8 cellular contexts compared by ENCODE assay signal in the genomic region with DNA sequence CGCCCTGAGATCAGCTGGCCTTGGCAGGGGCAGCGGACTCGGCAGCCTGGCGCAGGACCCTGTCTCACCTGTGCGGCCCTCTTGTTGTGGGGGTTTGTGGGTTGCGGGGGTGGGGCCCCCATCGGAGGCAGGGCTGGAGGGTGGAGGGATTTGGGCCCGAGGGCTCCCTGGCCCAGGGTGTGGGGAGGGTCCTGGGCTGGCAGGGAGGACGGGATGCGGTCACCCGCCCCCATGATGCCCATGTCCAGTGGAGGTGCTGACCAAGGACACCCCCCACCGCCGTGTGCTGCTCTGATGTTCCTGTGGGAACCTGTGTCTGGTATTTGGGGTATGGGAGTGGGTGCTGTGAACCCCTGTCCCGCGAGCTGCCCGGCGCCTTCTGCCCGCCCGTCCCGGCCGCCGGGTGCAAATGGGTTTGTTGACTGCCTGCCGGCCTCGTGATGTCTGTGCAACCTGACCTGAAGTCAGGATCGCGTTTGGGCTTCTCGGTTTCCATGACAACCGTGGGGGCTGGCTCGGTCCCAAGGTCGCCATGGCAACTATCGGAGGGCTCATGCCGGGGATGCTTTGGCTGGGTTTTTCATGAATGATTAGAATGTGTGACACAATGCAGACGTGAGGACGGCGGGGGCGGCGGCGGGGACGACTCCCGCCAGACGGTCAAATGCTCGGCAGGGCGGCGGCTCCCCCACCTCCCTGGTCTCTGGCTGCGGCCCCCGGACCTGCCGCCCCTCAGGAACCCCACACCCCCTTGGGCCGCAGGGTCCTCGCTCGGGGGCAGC. TPM values are rescaled to one million over a fixed set of nuclear protein-coding genes. Genes with fewer than 3 reads are reported as not detected.
DNase-seq lines count a peak whose midpoint lies in the region; ATAC-seq and TF ChIP-seq lines count a peak whose summit lies in the region.

No MANE protein-coding gene starts in this region.

- ATAC-seq in activated CD4-positive, alpha-beta T cell treated with anti-CD3 and anti-CD28 coated beads for 36 hours: no peak
- ATAC-seq in GM18502 (IDR thresholded peaks at IDR 0.05; ENCODE audit: poor library complexity, unreplicated experiment): no peak
- no peak for ATAC-seq in HG02870 (IDR thresholded peaks at IDR 0.05; ENCODE audit: unreplicated experiment)

- no peak overlapping the region for H3K27ac Mint-ChIP-seq in activated CD4-positive, alpha-beta T cell treated with anti-CD3 and anti-CD28 coated beads for 36 hours

- H3K36me3 ChIP-seq in cardiac muscle cell: no peaks in the 10 kb centered on the region

- TF ChIP-seq CTCF in cardiac muscle cell (IDR thresholded peaks at IDR 0.05; ENCODE audit: low read depth, low read length): no peak

- CTCF ChIA-PET in activated CD4-positive, alpha-beta T cell treated with anti-CD3 and anti-CD28 coated beads for 36 hours (lab: Charles Lee): no interaction called here

- no peaks in the 10 kb centered on the region for H3K9me3 Mint-ChIP-seq in activated CD4-positive, alpha-beta T cell treated with anti-CD3 and anti-CD28 coated beads for 36 hours (ENCODE audit: low read depth)

- H3K4me1 Mint-ChIP-seq in activated CD4-positive, alpha-beta T cell treated with anti-CD3 and anti-CD28 coated beads for 36 hours: peaks cover 23% of the 10 kb centered on the region

- H3K4me3 ChIP-seq in cardiac muscle cell: no peak overlapping the region

- peak overlapping the region; percentile 92 for H3K27ac ChIP-seq in adipose tissue (ENCODE audit: low read depth, low read length)
- peak overlapping the region; percentile 94 for H3K27ac ChIP-seq in cardiac muscle cell

- no peaks in the 10 kb centered on the region for H3K9me3 ChIP-seq in cardiac muscle cell (ENCODE audit: low read depth)

- intact Hi-C loops in activated CD4-positive, alpha-beta T cell treated with anti-CD3 and anti-CD28 coated beads for 36 hours (cut with DNase I, micrococcal nuclease): loop anchor here in 1 of 2 experiments (10.0 kb wide), 1 partner anchor 663 kb away; a partner anchor contains a TSS

- peaks cover 13% of the 10 kb centered on the region for H3K4me1 ChIP-seq in cardiac muscle cell (ENCODE audit: low read depth)

- DNase-seq in activated CD4-positive, alpha-beta T cell treated with anti-CD3 and anti-CD28 coated beads for 36 hours: peak; percentile 36
- no peak for DNase-seq in activated CD4-positive, alpha-beta T cell treated with anti-CD3 and anti-CD28 coated beads for 1 hour
- DNase-seq in cardiac muscle cell (ENCODE audit: low read depth in 1 of 2, low spot score in 1 of 2): peak; percentile 29 to 99
- peak; percentile 26 for DNase-seq in pons (ENCODE audit: low spot score)
- no peak for DNase-seq in activated effector memory CD4-positive, alpha-beta T cell treated with Interleukin-2 at 50 U/mL for 16 hours

- H3K27me3 ChIP-seq in cardiac muscle cell: no peaks in the 10 kb centered on the region

- no peaks in the 10 kb centered on the region for H3K27me3 Mint-ChIP-seq in activated CD4-positive, alpha-beta T cell treated with anti-CD3 and anti-CD28 coated beads for 36 hours

- WGBS in adipose tissue, 3 donors: 31 to 47% (median 44%) methylated on average over 39 to 50 of the region's 50 CpGs

- POLR2A ChIA-PET in activated CD4-positive, alpha-beta T cell treated with anti-CD3 and anti-CD28 coated beads for 36 hours (lab: Charles Lee): no interaction called here

- no peak overlapping the region for H3K4me3 Mint-ChIP-seq in activated CD4-positive, alpha-beta T cell treated with anti-CD3 and anti-CD28 coated beads for 36 hours

- H3K36me3 Mint-ChIP-seq in activated CD4-positive, alpha-beta T cell treated with anti-CD3 and anti-CD28 coated beads for 36 hours (ENCODE audit: low read depth): peaks cover 10% of the 10 kb centered on the region

RNA-seq across cellular contexts. Expression of a gene that starts 7.3 kb away (rescaled TPM):
- total RNA-seq in activated CD4-positive, alpha-beta T cell treated with anti-CD3 and anti-CD28 coated beads for 36 hours: 10 to 100 TPM; 28.7 to 33.1 TPM
- 10 to 100 TPM; 23.9 to 64.1 (median 45.5) TPM for polyA plus RNA-seq in adipose tissue
- total RNA-seq in cardiac muscle cell: 15.6 and 16.2 TPM in 2 replicates
- 3.1 and 4.2 TPM in 2 replicates for polyA plus RNA-seq in cardiac muscle cell

RNA-seq across cellular contexts. Expression of a gene that starts 18.2 kb away (rescaled TPM):
- under 1 TPM; 0.05 to 0.14 TPM for total RNA-seq in activated CD4-positive, alpha-beta T cell treated with anti-CD3 and anti-CD28 coated beads for 36 hours
- polyA plus RNA-seq in adipose tissue: 10 to 100 TPM in 1 of 3 donors, under 1 TPM in 2; 0.34 to 16.8 (median 0.91) TPM
- total RNA-seq in cardiac muscle cell: 2.8 and 3.0 TPM in 2 replicates
- 0.75 and 2.1 TPM in 2 replicates for polyA plus RNA-seq in cardiac muscle cell

RNA-seq across cellular contexts. Expression of a gene that starts 32.0 kb away (rescaled TPM):
- 10 to 100 TPM; 21.4 to 33.0 TPM for total RNA-seq in activated CD4-positive, alpha-beta T cell treated with anti-CD3 and anti-CD28 coated beads for 36 hours
- polyA plus RNA-seq in adipose tissue: 10 to 100 TPM; 21.3 to 41.8 (median 34.7) TPM
- total RNA-seq in cardiac muscle cell: 32.7 and 38.4 TPM in 2 replicates
- polyA plus RNA-seq in cardiac muscle cell: 39.2 and 41.2 TPM in 2 replicates

RNA-seq across cellular contexts. Expression of a gene that starts 33.6 kb away (rescaled TPM):
- total RNA-seq in activated CD4-positive, alpha-beta T cell treated with anti-CD3 and anti-CD28 coated beads for 36 hours: 10 to 100 TPM; 78.1 to 81.7 TPM
- polyA plus RNA-seq in adipose tissue (10 to 100 TPM; 44.8 to 54.7 (median 49.1) TPM), cardiac muscle cell (54.5 and 80.8 TPM in 2 replicates)
- 83.2 and 132 TPM in 2 replicates for total RNA-seq in cardiac muscle cell

Comparison
In these comparisons a context has a peak if more than half of its experiments do, and no peak if none do; other contexts are left out.
1. DNase-seq: peak in activated CD4-positive, alpha-beta T cell treated with anti-CD3 and anti-CD28 coated beads for 36 hours (single experiment), cardiac muscle cell (2 of 2) and pons (single experiment); none in activated CD4-positive, alpha-beta T cell treated with anti-CD3 and anti-CD28 coated beads for 1 hour (single experiment) and activated effector memory CD4-positive, alpha-beta T cell treated with Interleukin-2 at 50 U/mL for 16 hours (single experiment).